9 cellular contexts compared by ENCODE assay signal in the genomic region with DNA sequence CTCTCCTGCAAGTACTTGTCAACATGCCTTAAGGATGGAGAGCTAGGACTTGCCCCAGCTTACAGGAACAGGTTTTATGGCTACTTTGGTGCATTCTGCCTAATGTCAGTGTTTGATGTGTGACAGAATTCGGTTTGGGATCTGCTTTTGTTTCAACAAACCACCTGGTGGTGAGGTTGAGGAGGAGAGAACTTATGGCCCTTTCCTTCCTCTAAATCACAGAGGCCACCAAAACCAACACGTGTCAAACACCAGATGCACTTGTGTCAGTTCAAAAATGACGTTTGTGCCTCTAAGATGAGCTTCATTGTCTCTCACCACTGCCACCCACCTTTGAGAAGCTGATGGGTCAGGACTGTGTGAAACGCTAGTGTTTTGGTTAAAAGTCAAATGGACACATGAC.
DNase-seq lines count a peak whose midpoint lies in the region; ATAC-seq and TF ChIP-seq lines count a peak whose summit lies in the region.
"Had no signal": no experiment of that assay in that cellular context is flagged by ENCODE, and none has a peak within 500 bp of the region (broad histone marks: within the 10 kb centered on the region; RNA-seq: fewer than 3 reads in every experiment).

No MANE protein-coding gene starts in this region.

- no peak overlapping the region for H3K27ac ChIP-seq in naive thymus-derived CD4-positive, alpha-beta T cell (ENCODE audit: low read depth, low read length)
- no peak overlapping the region for H3K27ac ChIP-seq in adrenal gland
- H3K27ac ChIP-seq: HL-60 had no signal

- peak overlapping the region; percentile 17 to 82 (median 59) for H3K27ac Mint-ChIP-seq in IgD-negative memory B cell
- peak overlapping the region in 2 of 9 donors; percentile 36 to 46 for H3K27ac Mint-ChIP-seq in naive thymus-derived CD4-positive, alpha-beta T cell

- POLR2A ChIA-PET in naive thymus-derived CD4-positive, alpha-beta T cell (lab: Charles Lee): interaction anchor here (0.5 kb wide), 1 partner anchor 81 kb away, joined by 3 read pairs; no protein-coding TSS in a partner anchor

- WGBS in adrenal gland, 4 donors: 47 to 53% (median 49%) methylated on average over 4 of the region's 4 CpGs

- DNase-seq in naive thymus-derived CD4-positive, alpha-beta T cell: no peak
- DNase-seq in activated gamma-delta T cell (lab: John Stamatoyannopoulos, UW) (no peak), omental fat pad (ENCODE audit: low spot score) (no peak), adrenal gland (no peak), ecto neural progenitor cell (ENCODE audit: low spot score) (no peak)

- no peak for TF ChIP-seq POLR2A in adrenal gland (IDR thresholded peaks at IDR 0.05)

- H3K36me3 ChIP-seq in naive thymus-derived CD4-positive, alpha-beta T cell (ENCODE audit: control insufficient read depth in 2 of 3, insufficient read depth in 3 of 3, low read length in 3 of 3): no peaks in the 10 kb centered on the region
- no peaks in the 10 kb centered on the region for H3K36me3 ChIP-seq in adrenal gland (replicated peaks in 1 of 2)

- no peak overlapping the region for H3K4me3 ChIP-seq in naive thymus-derived CD4-positive, alpha-beta T cell (ENCODE audit: low read length)
- H3K4me3 ChIP-seq in adrenal gland: no peak overlapping the region

- H3K4me3 Mint-ChIP-seq in IgD-negative memory B cell: peak overlapping the region in 2 of 4 donors; percentile 9 to 19
- H3K4me3 Mint-ChIP-seq in naive thymus-derived CD4-positive, alpha-beta T cell: peak overlapping the region in 1 of 10 donors; percentile 8

- peak; percentile 56 for ATAC-seq in GM18520 (IDR thresholded peaks at IDR 0.05; ENCODE audit: unreplicated experiment)
- ATAC-seq in GM21786 (IDR thresholded peaks at IDR 0.05; ENCODE audit: unreplicated experiment): peak; percentile 63
- ATAC-seq in naive thymus-derived CD4-positive, alpha-beta T cell: peak; percentile 64
- ATAC-seq in omental fat pad (ENCODE audit: low FRiP score): no peak

- H3K36me3 Mint-ChIP-seq in IgD-negative memory B cell: peaks cover 6% of the 10 kb centered on the region
- H3K36me3 Mint-ChIP-seq in naive thymus-derived CD4-positive, alpha-beta T cell: peaks cover 0 to 20% (median 7%) of the 10 kb centered on the region in 5 donors

- H3K4me1 ChIP-seq in naive thymus-derived CD4-positive, alpha-beta T cell (ENCODE audit: control insufficient read depth in 2 of 2, insufficient read depth in 2 of 2, low read length in 2 of 2): peaks cover 0 to 22% of the 10 kb centered on the region in 2 donors
- no peaks in the 10 kb centered on the region for H3K4me1 ChIP-seq in adrenal gland (replicated peaks in 1 of 2)

- TF ChIP-seq CTCF in omental fat pad (IDR thresholded peaks at IDR 0.05) (no peak), adrenal gland (IDR thresholded peaks at IDR 0.05) (no peak)

- peaks cover 48 to 55% (median 51%) of the 10 kb centered on the region in 3 donors for H3K4me1 Mint-ChIP-seq in IgD-negative memory B cell
- peaks cover 16 to 72% (median 30%) of the 10 kb centered on the region in 7 donors for H3K4me1 Mint-ChIP-seq in naive thymus-derived CD4-positive, alpha-beta T cell

- H3K27me3 Mint-ChIP-seq in IgD-negative memory B cell: no peaks in the 10 kb centered on the region
- H3K27me3 Mint-ChIP-seq in naive thymus-derived CD4-positive, alpha-beta T cell: no peaks in the 10 kb centered on the region

- no peaks in the 10 kb centered on the region for H3K9me3 Mint-ChIP-seq in IgD-negative memory B cell
- no peaks in the 10 kb centered on the region for H3K9me3 Mint-ChIP-seq in naive thymus-derived CD4-positive, alpha-beta T cell

- intact Hi-C loops in naive thymus-derived CD4-positive, alpha-beta T cell (cut with micrococcal nuclease): loop anchor here in 1 of 2 donors (1.0 to 2.0 kb wide), 2 partner anchors 11 to 13 kb away; no protein-coding TSS in a partner anchor
- intact Hi-C loops in adrenal gland (cut with DNase I): no loop called here

- H3K9me3 ChIP-seq in naive thymus-derived CD4-positive, alpha-beta T cell (ENCODE audit: control insufficient read depth in 2 of 3, low read length in 3 of 3): no peaks in the 10 kb centered on the region
- no peaks in the 10 kb centered on the region for H3K9me3 ChIP-seq in adrenal gland (replicated peaks in 1 of 3)

- CTCF ChIA-PET in naive thymus-derived CD4-positive, alpha-beta T cell (lab: Charles Lee): interaction anchor here (0.7 to 1.3 kb wide), 2 partner anchors 15 to 194 kb away, joined by 3 to 4 read pairs; no protein-coding TSS in a partner anchor

- H3K27me3 ChIP-seq in naive thymus-derived CD4-positive, alpha-beta T cell (ENCODE audit: control insufficient read depth in 2 of 2, insufficient read depth in 2 of 2, low read length in 2 of 2): no peaks in the 10 kb centered on the region
- no peaks in the 10 kb centered on the region for H3K27me3 ChIP-seq in adrenal gland
